In the genomic region with DNA sequence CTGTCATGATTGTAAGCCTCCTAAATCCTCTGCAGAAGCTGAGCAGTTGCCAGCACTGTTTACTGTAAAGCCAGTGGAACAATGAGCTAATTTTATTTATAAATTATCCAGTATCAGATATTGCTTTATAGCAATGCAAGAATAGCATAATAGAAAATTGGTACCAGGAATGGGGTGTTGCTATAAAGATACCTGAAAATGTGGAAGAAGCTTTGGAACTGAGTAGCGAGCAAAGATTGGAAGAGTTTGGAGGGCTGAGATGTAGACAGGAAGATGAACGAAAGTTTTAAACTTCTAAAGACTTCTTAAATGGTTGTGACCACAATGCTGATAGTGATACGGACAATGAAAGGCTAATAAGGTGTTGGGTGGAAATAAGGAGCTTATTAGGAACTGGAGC, we compare ENCODE assay signal across 17 cellular contexts.
A peak's percentile ranks its signal among the peaks of the same experiment; 100 is the strongest.
DNase-seq lines count a peak whose midpoint lies in the region; ATAC-seq and TF ChIP-seq lines count a peak whose summit lies in the region.
"Had no signal": no experiment of that assay in that cellular context is flagged by ENCODE, and none has a peak within 500 bp of the region (broad histone marks: within the 10 kb centered on the region; RNA-seq: fewer than 3 reads in every experiment).

No MANE protein-coding gene starts in this region.

- no peak overlapping the region for H2AFZ ChIP-seq in GM23338

- H3K79me2 ChIP-seq in GM23338 (replicated peaks; ENCODE audit: insufficient read depth) = no peaks in the 10 kb centered on the region

- H3K36me3 Mint-ChIP-seq in GM23338 (ENCODE audit: low read depth) = peaks cover 24% of the 10 kb centered on the region
- H3K36me3 Mint-ChIP-seq: CD4-positive, CD25-positive, alpha-beta regulatory T cell; CD8-positive, alpha-beta T cell had no signal

- H3K4me1 ChIP-seq in GM23338 (ENCODE audit: insufficient read depth) = no peaks in the 10 kb centered on the region
- peaks cover 10% of the 10 kb centered on the region; the same call in 1 of the 2 replicates for H3K4me1 ChIP-seq in HUES64 (ENCODE audit: insufficient read depth, low read length)
- no peaks in the 10 kb centered on the region for H3K4me1 ChIP-seq in adipocyte (ENCODE audit: control insufficient read depth, insufficient read depth, low read length)
- H3K4me1 ChIP-seq: BLaER1, Caco-2 had no signal

- H3K9me3 ChIP-seq in HUES64 (ENCODE audit: insufficient read depth, low read depth, low read length) (peaks cover 13% of the 10 kb centered on the region), adipocyte (ENCODE audit: control insufficient read depth, low read length) (peaks cover 11% of the 10 kb centered on the region)
- H3K9me3 ChIP-seq: BLaER1 had no signal

- peak overlapping the region; percentile 76; the same call in 1 of the 2 replicates for H3K27ac ChIP-seq in GM23338 (ENCODE audit: low read depth)
- peak overlapping the region; percentile 92; the same call in 1 of the 2 replicates for H3K27ac ChIP-seq in HUES64 (ENCODE audit: low read depth, low read length)
- H3K27ac ChIP-seq: 22Rv1, BLaER1, C4-2B had no signal

- H3K4me3 ChIP-seq in GM23338 (no peak overlapping the region), HUES64 (ENCODE audit: low read length) (no peak overlapping the region), adipocyte (ENCODE audit: low read length) (peak overlapping the region; percentile 33)
- H3K4me3 ChIP-seq: BLaER1, HAP-1 had no signal

- peaks cover 6% of the 10 kb centered on the region; the same call in 1 of the 3 replicates for H3K4me1 Mint-ChIP-seq in GM23338
- H3K4me1 Mint-ChIP-seq: B cell; CD4-positive, CD25-positive, alpha-beta regulatory T cell had no signal

- no peak overlapping the region for H3K27ac Mint-ChIP-seq in GM23338
- H3K27ac Mint-ChIP-seq: B cell; CD4-positive, CD25-positive, alpha-beta regulatory T cell; CD8-positive, alpha-beta T cell had no signal

- H3F3A ChIP-seq in GM23338 (replicated peaks; ENCODE audit: low read depth) = no peaks in the 10 kb centered on the region

- no peak for ATAC-seq in GM23338
- ATAC-seq in GM21723 (IDR thresholded peaks at IDR 0.05; ENCODE audit: unreplicated experiment) = no peak
- ATAC-seq in HG02678 (IDR thresholded peaks at IDR 0.05; ENCODE audit: unreplicated experiment) = no peak
- no peak for ATAC-seq in HG03025 (IDR thresholded peaks at IDR 0.05; ENCODE audit: low FRiP score, unreplicated experiment)
- ATAC-seq: CD8-positive, alpha-beta T cell had no signal

- 92% methylated on average over 3 of the region's 3 CpGs for WGBS in HUES64

- no peak overlapping the region for H3K4me2 ChIP-seq in GM23338
- H3K4me2 ChIP-seq: BLaER1 had no signal

- DNase-seq in GM23338 (ENCODE audit: low spot score) (no peak), adipocyte (ENCODE audit: low read depth) (no peak)
- DNase-seq: Caco-2; CD4-positive, CD25-positive, alpha-beta regulatory T cell; CD8-positive, alpha-beta T cell; DMS153; DND-41; GOT3 had no signal

- H3K27me3 ChIP-seq in GM23338 (ENCODE audit: insufficient read depth) (no peaks in the 10 kb centered on the region), HUES64 (ENCODE audit: insufficient read depth, low read length) (no peaks in the 10 kb centered on the region), adipocyte (replicated peaks; ENCODE audit: control insufficient read depth, insufficient read depth, low read length) (no peaks in the 10 kb centered on the region)
- H3K27me3 ChIP-seq: BLaER1 had no signal

- no peaks in the 10 kb centered on the region for H3K27me3 Mint-ChIP-seq in GM23338 (ENCODE audit: insufficient read depth, low read depth, poor library complexity)
- H3K27me3 Mint-ChIP-seq: B cell; CD4-positive, CD25-positive, alpha-beta regulatory T cell had no signal

- no peak for TF ChIP-seq CTCF in GM23338 (conservative IDR thresholded peaks at IDR 0.05; ENCODE audit: low read depth in 2 of 2)

- H3K9ac ChIP-seq in HUES64 (ENCODE audit: low read depth, low read length) (no peak overlapping the region), adipocyte (ENCODE audit: low read length) (no peak overlapping the region)
- H3K9ac ChIP-seq: BLaER1 had no signal

- H3K36me3 ChIP-seq in GM23338 (ENCODE audit: insufficient read depth) (no peaks in the 10 kb centered on the region; the same call in 1 of the 2 replicates), HUES64 (ENCODE audit: insufficient read depth, low read length) (no peaks in the 10 kb centered on the region), adipocyte (ENCODE audit: control insufficient read depth, insufficient read depth, low read length, severe bottlenecking) (no peaks in the 10 kb centered on the region)
- H3K36me3 ChIP-seq: BLaER1, HAP-1 had no signal

- H4K20me1 ChIP-seq in GM23338 (replicated peaks; ENCODE audit: insufficient read depth) = no peaks in the 10 kb centered on the region
- H4K20me1 ChIP-seq: BLaER1 had no signal

- H3K4me3 Mint-ChIP-seq in GM23338 = no peak overlapping the region
- H3K4me3 Mint-ChIP-seq: B cell; CD4-positive, CD25-positive, alpha-beta regulatory T cell; CD8-positive, alpha-beta T cell had no signal

- H3K9me2 ChIP-seq in GM23338 (ENCODE audit: insufficient read depth) = peaks cover 9% of the 10 kb centered on the region; the same call in 1 of the 2 replicates

- H3K9me3 Mint-ChIP-seq in GM23338 = peaks cover 18% of the 10 kb centered on the region

TF ChIP-seq in GM23338, 12 proteins besides CTCF, POLR2A, EP300 and RAD21 (continues in another document):
- TF ChIP-seq, protein P1, sequence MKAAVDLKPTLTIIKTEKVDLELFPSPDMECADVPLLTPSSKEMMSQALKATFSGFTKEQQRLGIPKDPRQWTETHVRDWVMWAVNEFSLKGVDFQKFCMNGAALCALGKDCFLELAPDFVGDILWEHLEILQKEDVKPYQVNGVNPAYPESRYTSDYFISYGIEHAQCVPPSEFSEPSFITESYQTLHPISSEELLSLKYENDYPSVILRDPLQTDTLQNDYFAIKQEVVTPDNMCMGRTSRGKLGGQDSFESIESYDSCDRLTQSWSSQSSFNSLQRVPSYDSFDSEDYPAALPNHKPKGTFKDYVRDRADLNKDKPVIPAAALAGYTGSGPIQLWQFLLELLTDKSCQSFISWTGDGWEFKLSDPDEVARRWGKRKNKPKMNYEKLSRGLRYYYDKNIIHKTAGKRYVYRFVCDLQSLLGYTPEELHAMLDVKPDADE (IDR thresholded peaks at IDR 0.05) = no peak
- TF ChIP-seq, protein P2, sequence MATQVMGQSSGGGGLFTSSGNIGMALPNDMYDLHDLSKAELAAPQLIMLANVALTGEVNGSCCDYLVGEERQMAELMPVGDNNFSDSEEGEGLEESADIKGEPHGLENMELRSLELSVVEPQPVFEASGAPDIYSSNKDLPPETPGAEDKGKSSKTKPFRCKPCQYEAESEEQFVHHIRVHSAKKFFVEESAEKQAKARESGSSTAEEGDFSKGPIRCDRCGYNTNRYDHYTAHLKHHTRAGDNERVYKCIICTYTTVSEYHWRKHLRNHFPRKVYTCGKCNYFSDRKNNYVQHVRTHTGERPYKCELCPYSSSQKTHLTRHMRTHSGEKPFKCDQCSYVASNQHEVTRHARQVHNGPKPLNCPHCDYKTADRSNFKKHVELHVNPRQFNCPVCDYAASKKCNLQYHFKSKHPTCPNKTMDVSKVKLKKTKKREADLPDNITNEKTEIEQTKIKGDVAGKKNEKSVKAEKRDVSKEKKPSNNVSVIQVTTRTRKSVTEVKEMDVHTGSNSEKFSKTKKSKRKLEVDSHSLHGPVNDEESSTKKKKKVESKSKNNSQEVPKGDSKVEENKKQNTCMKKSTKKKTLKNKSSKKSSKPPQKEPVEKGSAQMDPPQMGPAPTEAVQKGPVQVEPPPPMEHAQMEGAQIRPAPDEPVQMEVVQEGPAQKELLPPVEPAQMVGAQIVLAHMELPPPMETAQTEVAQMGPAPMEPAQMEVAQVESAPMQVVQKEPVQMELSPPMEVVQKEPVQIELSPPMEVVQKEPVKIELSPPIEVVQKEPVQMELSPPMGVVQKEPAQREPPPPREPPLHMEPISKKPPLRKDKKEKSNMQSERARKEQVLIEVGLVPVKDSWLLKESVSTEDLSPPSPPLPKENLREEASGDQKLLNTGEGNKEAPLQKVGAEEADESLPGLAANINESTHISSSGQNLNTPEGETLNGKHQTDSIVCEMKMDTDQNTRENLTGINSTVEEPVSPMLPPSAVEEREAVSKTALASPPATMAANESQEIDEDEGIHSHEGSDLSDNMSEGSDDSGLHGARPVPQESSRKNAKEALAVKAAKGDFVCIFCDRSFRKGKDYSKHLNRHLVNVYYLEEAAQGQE (IDR thresholded peaks at IDR 0.05; ENCODE audit: unreplicated experiment) = no peak
- no peak for TF ChIP-seq POLR2AphosphoS5 (IDR thresholded peaks at IDR 0.05; ENCODE audit: low read depth)
